ENCODE assay signal across 1 cellular context in the genomic region with DNA sequence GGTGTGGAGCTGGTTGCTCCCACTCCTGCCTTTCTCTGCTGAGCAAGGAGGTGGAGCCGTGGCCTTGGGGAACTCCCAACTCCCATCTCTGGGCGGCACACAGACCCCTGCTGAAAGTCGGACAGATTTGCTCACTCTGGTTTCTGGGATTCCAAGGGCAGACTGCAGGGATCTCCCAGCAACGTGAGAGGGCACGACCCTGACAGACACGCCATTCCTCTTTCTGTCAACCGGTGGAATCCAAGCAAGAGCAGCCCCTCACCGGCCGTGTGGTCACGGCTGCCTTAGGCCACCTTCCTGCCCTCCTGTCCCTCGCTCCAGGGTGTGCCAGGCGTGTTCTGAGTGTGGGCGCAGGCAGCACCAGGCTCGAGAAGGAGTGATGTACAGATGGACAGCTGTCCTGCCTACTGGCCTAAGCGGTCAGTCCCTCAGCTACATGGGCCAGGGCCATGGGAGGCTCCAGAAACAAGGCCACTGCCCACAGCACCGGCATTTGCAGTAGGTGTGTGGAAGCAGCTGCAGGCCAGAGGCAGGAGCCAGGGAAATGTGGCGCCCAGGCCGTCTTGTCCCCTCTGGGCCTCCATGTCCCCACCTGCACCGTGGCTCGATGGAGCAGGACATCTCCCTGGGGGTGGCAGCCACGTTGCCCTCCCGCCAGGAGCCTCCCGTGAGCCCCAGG.
TF ChIP-seq lines count a peak whose summit lies in the region.

No MANE protein-coding gene starts in this region.

TF ChIP-seq in HepG2, 621 proteins besides CTCF, POLR2A, EP300 and RAD21 (continued from another document):
- TF ChIP-seq, protein P1, sequence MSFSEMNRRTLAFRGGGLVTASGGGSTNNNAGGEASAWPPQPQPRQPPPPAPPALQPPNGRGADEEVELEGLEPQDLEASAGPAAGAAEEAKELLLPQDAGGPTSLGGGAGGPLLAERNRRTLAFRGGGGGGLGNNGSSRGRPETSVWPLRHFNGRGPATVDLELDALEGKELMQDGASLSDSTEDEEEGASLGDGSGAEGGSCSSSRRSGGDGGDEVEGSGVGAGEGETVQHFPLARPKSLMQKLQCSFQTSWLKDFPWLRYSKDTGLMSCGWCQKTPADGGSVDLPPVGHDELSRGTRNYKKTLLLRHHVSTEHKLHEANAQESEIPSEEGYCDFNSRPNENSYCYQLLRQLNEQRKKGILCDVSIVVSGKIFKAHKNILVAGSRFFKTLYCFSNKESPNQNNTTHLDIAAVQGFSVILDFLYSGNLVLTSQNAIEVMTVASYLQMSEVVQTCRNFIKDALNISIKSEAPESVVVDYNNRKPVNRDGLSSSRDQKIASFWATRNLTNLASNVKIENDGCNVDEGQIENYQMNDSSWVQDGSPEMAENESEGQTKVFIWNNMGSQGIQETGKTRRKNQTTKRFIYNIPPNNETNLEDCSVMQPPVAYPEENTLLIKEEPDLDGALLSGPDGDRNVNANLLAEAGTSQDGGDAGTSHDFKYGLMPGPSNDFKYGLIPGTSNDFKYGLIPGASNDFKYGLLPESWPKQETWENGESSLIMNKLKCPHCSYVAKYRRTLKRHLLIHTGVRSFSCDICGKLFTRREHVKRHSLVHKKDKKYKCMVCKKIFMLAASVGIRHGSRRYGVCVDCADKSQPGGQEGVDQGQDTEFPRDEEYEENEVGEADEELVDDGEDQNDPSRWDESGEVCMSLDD (CRISPR knock-in tag; IDR thresholded peaks at IDR 0.05; ENCODE audit: borderline replicate concordance) = no peak
- no peak for TF ChIP-seq SOX6 (IDR thresholded peaks at IDR 0.05)
- TF ChIP-seq SOX6 (CRISPR knock-in tag; IDR thresholded peaks at IDR 0.05) = 0 out of 2 replicates have a peak, but pooled peaks have one; percentile 31
- no peak for TF ChIP-seq ZNF382 (CRISPR knock-in tag; IDR thresholded peaks at IDR 0.05; ENCODE audit: borderline replicate concordance)
- TF ChIP-seq ZC3H4 (CRISPR knock-in tag; IDR thresholded peaks at IDR 0.05; ENCODE audit: borderline replicate concordance) = no peak
- peak; percentile 71; the same call in 1 of the 2 replicates for TF ChIP-seq KDM5B (CRISPR knock-in tag; IDR thresholded peaks at IDR 0.05; ENCODE audit: borderline replicate concordance)
- TF ChIP-seq ZNF350 (CRISPR knock-in tag; IDR thresholded peaks at IDR 0.05; ENCODE audit: borderline replicate concordance, low read depth) = no peak
- no peak for TF ChIP-seq PPARG (CRISPR knock-in tag; conservative IDR thresholded peaks at IDR 0.05)
- TF ChIP-seq, protein P2, sequence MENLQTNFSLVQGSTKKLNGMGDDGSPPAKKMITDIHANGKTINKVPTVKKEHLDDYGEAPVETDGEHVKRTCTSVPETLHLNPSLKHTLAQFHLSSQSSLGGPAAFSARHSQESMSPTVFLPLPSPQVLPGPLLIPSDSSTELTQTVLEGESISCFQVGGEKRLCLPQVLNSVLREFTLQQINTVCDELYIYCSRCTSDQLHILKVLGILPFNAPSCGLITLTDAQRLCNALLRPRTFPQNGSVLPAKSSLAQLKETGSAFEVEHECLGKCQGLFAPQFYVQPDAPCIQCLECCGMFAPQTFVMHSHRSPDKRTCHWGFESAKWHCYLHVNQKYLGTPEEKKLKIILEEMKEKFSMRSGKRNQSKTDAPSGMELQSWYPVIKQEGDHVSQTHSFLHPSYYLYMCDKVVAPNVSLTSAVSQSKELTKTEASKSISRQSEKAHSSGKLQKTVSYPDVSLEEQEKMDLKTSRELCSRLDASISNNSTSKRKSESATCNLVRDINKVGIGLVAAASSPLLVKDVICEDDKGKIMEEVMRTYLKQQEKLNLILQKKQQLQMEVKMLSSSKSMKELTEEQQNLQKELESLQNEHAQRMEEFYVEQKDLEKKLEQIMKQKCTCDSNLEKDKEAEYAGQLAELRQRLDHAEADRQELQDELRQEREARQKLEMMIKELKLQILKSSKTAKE (CRISPR knock-in tag; IDR thresholded peaks at IDR 0.05; ENCODE audit: borderline replicate concordance) = no peak
- no peak for TF ChIP-seq FOSL2 (CRISPR knock-in tag; IDR thresholded peaks at IDR 0.05)
- 0 out of 2 replicates have a peak, but pooled peaks have one; percentile 77 for TF ChIP-seq DNMT1 (CRISPR knock-in tag; IDR thresholded peaks at IDR 0.05)
- TF ChIP-seq ZNF224 (CRISPR knock-in tag; IDR thresholded peaks at IDR 0.05) = no peak
- no peak for TF ChIP-seq NCOA2 (CRISPR knock-in tag; IDR thresholded peaks at IDR 0.05)
- 0 out of 2 replicates have a peak, but pooled peaks have one; percentile 11 for TF ChIP-seq RARA (CRISPR knock-in tag; IDR thresholded peaks at IDR 0.05)
- no peak for TF ChIP-seq ZBTB4 (CRISPR knock-in tag; IDR thresholded peaks at IDR 0.05; ENCODE audit: borderline replicate concordance)
- 0 out of 2 replicates have a peak, but pooled peaks have one; percentile 13 for TF ChIP-seq TAF1 (CRISPR knock-in tag; IDR thresholded peaks at IDR 0.05)
- TF ChIP-seq, protein P3, sequence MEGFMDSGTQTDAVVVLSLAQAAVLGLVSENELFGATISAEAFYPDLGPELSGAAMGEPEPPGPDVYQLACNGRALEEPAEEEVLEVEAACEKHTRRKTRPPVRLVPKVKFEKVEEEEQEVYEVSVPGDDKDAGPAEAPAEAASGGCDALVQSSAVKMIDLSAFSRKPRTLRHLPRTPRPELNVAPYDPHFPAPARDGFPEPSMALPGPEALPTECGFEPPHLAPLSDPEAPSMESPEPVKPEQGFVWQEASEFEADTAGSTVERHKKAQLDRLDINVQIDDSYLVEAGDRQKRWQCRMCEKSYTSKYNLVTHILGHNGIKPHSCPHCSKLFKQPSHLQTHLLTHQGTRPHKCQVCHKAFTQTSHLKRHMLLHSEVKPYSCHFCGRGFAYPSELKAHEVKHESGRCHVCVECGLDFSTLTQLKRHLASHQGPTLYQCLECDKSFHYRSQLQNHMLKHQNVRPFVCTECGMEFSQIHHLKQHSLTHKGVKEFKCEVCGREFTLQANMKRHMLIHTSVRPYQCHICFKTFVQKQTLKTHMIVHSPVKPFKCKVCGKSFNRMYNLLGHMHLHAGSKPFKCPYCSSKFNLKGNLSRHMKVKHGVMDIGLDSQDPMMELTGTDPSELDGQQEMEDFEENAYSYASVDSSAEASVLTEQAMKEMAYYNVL (CRISPR knock-in tag; IDR thresholded peaks at IDR 0.05; ENCODE audit: borderline replicate concordance) = no peak
- TF ChIP-seq HNRNPL (IDR thresholded peaks at IDR 0.05; ENCODE audit: low read depth, low read length) = no peak
- TF ChIP-seq, protein P4, sequence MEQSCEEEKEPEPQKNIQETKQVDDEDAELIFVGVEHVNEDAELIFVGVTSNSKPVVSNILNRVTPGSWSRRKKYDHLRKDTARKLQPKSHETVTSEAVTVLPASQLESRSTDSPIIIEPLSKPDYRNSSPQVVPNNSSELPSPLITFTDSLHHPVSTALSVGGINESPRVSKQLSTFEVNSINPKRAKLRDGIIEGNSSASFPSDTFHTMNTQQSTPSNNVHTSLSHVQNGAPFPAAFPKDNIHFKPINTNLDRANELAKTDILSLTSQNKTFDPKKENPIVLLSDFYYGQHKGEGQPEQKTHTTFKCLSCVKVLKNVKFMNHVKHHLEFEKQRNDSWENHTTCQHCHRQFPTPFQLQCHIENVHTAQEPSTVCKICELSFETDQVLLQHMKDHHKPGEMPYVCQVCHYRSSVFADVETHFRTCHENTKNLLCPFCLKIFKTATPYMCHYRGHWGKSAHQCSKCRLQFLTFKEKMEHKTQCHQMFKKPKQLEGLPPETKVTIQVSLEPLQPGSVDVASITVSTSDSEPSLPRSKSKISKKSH (CRISPR knock-in tag; IDR thresholded peaks at IDR 0.05; ENCODE audit: borderline replicate concordance) = no peak
- no peak for TF ChIP-seq HOXA5 (CRISPR knock-in tag; IDR thresholded peaks at IDR 0.05)
- TF ChIP-seq SIN3A (IDR thresholded peaks at IDR 0.05; ENCODE audit: borderline replicate concordance, low read depth, low read length) = no peak
- no peak for TF ChIP-seq ZNF34 (CRISPR knock-in tag; IDR thresholded peaks at IDR 0.05; ENCODE audit: borderline replicate concordance)
- peak; percentile 25; the same call in 1 of the 2 replicates for TF ChIP-seq MTA1 (CRISPR knock-in tag; IDR thresholded peaks at IDR 0.05; ENCODE audit: borderline replicate concordance)
- peak; percentile 67; the same call in 1 of the 2 replicates for TF ChIP-seq ZNF333 (CRISPR knock-in tag; IDR thresholded peaks at IDR 0.05; ENCODE audit: borderline replicate concordance)
- TF ChIP-seq ZNF687 (CRISPR knock-in tag; IDR thresholded peaks at IDR 0.05) = peak; percentile 43
- TF ChIP-seq ZUFSP (CRISPR knock-in tag; IDR thresholded peaks at IDR 0.05; ENCODE audit: borderline replicate concordance) = no peak
- TF ChIP-seq TCF7L2 (IDR thresholded peaks at IDR 0.05; ENCODE audit: low read depth, low read length) = no peak
- no peak for TF ChIP-seq SRY (CRISPR knock-in tag; IDR thresholded peaks at IDR 0.05)
- TF ChIP-seq, protein P5, sequence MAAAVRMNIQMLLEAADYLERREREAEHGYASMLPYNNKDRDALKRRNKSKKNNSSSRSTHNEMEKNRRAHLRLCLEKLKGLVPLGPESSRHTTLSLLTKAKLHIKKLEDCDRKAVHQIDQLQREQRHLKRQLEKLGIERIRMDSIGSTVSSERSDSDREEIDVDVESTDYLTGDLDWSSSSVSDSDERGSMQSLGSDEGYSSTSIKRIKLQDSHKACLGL (CRISPR knock-in tag; IDR thresholded peaks at IDR 0.05) = 0 out of 2 replicates have a peak, but pooled peaks have one; percentile 31
- no peak for TF ChIP-seq CBX5 (CRISPR knock-in tag; IDR thresholded peaks at IDR 0.05; ENCODE audit: borderline replicate concordance)
- no peak for TF ChIP-seq GTF2F1 (IDR thresholded peaks at IDR 0.05; ENCODE audit: low read length)
- TF ChIP-seq ZNF83 (CRISPR knock-in tag; IDR thresholded peaks at IDR 0.05; ENCODE audit: borderline replicate concordance) = no peak
- TF ChIP-seq, protein P6, sequence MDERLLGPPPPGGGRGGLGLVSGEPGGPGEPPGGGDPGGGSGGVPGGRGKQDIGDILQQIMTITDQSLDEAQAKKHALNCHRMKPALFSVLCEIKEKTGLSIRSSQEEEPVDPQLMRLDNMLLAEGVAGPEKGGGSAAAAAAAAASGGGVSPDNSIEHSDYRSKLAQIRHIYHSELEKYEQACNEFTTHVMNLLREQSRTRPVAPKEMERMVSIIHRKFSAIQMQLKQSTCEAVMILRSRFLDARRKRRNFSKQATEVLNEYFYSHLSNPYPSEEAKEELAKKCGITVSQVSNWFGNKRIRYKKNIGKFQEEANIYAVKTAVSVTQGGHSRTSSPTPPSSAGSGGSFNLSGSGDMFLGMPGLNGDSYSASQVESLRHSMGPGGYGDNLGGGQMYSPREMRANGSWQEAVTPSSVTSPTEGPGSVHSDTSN (CRISPR knock-in tag; IDR thresholded peaks at IDR 0.05) = no peak
- no peak for TF ChIP-seq SYNCRIP (IDR thresholded peaks at IDR 0.05; ENCODE audit: insufficient read depth, low read depth, low read length)
- no peak for TF ChIP-seq ZFYVE20 (CRISPR knock-in tag; IDR thresholded peaks at IDR 0.05; ENCODE audit: borderline replicate concordance, low read depth)
- TF ChIP-seq ZNF501 (CRISPR knock-in tag; IDR thresholded peaks at IDR 0.05) = no peak
- TF ChIP-seq ZNF317 (CRISPR knock-in tag; IDR thresholded peaks at IDR 0.05) = 0 out of 2 replicates have a peak, but pooled peaks have one; percentile 16
TF ChIP-seq in HepG2: peak in this region for 15.
